Comparison of ENCODE assay signal across 32 cellular contexts in the genomic region with DNA sequence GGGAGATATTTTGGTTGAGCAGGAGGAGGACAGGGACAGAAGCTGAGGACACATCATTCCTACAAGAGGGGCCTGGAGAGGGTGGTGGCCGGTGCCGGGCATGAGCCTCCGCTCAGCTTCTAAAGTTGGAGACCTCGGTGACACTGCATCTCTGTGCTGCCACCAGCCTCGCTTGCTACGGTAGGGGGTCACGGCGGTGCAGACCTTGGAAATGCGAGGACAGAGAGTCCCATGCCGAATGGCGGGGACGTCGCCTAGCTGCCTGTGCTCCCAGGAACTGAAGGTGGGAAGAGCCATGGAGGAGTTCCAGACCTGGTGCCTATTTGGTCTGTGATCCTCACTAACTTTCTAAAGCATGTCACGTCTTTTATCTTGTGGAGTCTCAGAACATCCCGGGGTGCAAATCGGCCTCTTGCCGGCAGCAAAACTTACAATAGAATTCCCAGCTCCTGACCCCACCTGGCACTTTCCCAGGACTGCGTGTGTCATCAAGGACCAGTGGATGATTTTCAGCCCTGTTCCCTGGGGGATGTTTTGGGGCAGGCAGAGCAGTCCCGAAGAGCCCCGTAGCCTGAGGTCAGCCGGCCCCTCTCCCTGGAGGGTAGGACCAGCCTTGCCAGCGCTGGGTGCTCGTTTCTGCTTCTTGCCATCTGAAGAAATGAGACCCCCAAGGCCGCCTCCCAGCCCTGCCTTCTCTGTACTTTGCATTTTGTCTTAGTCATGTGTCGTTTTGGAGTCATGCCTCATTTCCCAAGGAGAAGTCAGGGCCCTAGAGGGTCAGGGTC.
"Had no signal": no experiment of that assay in that cellular context is flagged by ENCODE, and none has a peak within 500 bp of the region (broad histone marks: within the 10 kb centered on the region; RNA-seq: fewer than 3 reads in every experiment).

No MANE protein-coding gene starts in this region.

- H3K9me3 Mint-ChIP-seq: dendritic cell treated with granulocyte-macrophage colony-stimulating factor and Interleukin-4, amounts not matched to agents 40 ng/mL and 50 ng/mL, for 4 days; natural killer cell treated with Interleukin-12 subunit alpha and Interleukin-12 subunit beta and Interleukin-15 and Interleukin-18, amount 100 ng/mL, for 72 hours had no signal

- H3K27me3 Mint-ChIP-seq: dendritic cell treated with granulocyte-macrophage colony-stimulating factor and Interleukin-4, amounts not matched to agents 40 ng/mL and 50 ng/mL, for 4 days; stimulated activated naive CD8-positive, alpha-beta T cell treated with anti-CD3 and anti-CD28 coated beads, Interleukin-15, Interleukin-2, amounts not matched to agents 100 ng/mL and 50 ng/mL, for 24 hours had no signal

- H3K4me3 ChIP-seq: esophagus muscularis mucosa, heart left ventricle, left lung, lower lobe of right lung, mucosa of descending colon, ovary, SK-N-MC, skin epidermis, thyroid gland had no signal

- H3K27ac ChIP-seq: esophagus muscularis mucosa, foreskin keratinocyte, heart left ventricle, left lung, lower lobe of right lung, ovary, SK-N-MC, skin epidermis, thyroid gland, VCaP had no signal

- H3K27ac Mint-ChIP-seq: activated CD8-positive, alpha-beta T cell treated with anti-CD3 and anti-CD28 coated beads for 36 hours; activated T-helper 1 cell treated with anti-CD3 and anti-CD28 coated beads, Interleukin-12 subunit alpha, Interleukin-12 subunit beta, Interleukin-2, Interleukin-4 antibody, amounts not matched to agents 30 ng/mL and 10 ng/mL and 1 ng/mL, durations not matched to agents 14 hours and 24 hours and 36 hours; dendritic cell treated with granulocyte-macrophage colony-stimulating factor and Interleukin-4, amounts not matched to agents 40 ng/mL and 50 ng/mL, for 4 days; natural killer cell treated with Interleukin-12 subunit alpha and Interleukin-12 subunit beta and Interleukin-15 and Interleukin-18, amount 100 ng/mL, for 72 hours; progenitor cell of endocrine pancreas; stimulated activated effector memory CD8-positive, alpha-beta T cell treated with anti-CD3 and anti-CD28 coated beads, Interleukin-12 subunit alpha, Interleukin-12 subunit beta, amount 100 ng/mL, for 72 hours; stimulated activated naive CD8-positive, alpha-beta T cell treated with anti-CD3 and anti-CD28 coated beads, Interleukin-15, Interleukin-2, amounts not matched to agents 100 ng/mL and 50 ng/mL, for 24 hours; T-helper 1 cell treated with Interleukin-12 subunit alpha and Interleukin-12 subunit beta and Interleukin-4 antibody, amounts not matched to agents 30 μg/mL and 1 μg/mL, for 36 hours had no signal

- H3K27me3 ChIP-seq: foreskin keratinocyte, left lung, ovary, thyroid gland had no signal

- H3K36me3 ChIP-seq: esophagus muscularis mucosa, heart left ventricle, left lung, lower lobe of right lung, ovary, thyroid gland had no signal

- DNase-seq: activated CD4-positive, alpha-beta T cell treated with anti-CD3 and anti-CD28 coated beads for 48 hours; activated CD8-positive, alpha-beta T cell treated with anti-CD3 and anti-CD28 coated beads for 36 hours; activated gamma-delta T cell treated with Interleukin-2 at 50 U/mL for 16 hours; activated naive CD4-positive, alpha-beta T cell treated with anti-CD3 and anti-CD28 coated beads, Interleukin-2, amount 50 U/mL, for 16 hours; activated T-cell treated with anti-CD3 and anti-CD28 coated beads, Interleukin-2, amount 50 U/mL, for 1 hour; amygdala; foreskin keratinocyte; kidney glomerular epithelial cell; lower lobe of right lung; mesendoderm; ovary; retina; stimulated activated CD4-positive, alpha-beta T cell treated with anti-CD3 and anti-CD28 coated beads, Interleukin-12 subunit alpha, Interleukin-12 subunit beta, amount 100 ng/mL, for 4 hours; stimulated activated CD4-positive, alpha-beta T cell treated with anti-CD3 and anti-CD28 coated beads, Interleukin-4, amount 100 ng/mL, for 24 hours; substantia nigra; SW 1271; T-helper 9 cell; thyroid gland had no signal

- H3K4me1 Mint-ChIP-seq: stimulated activated effector memory CD8-positive, alpha-beta T cell treated with anti-CD3 and anti-CD28 coated beads, Interleukin-12 subunit alpha, Interleukin-12 subunit beta, amount 100 ng/mL, for 72 hours had no signal

- H3K4me1 ChIP-seq: esophagus muscularis mucosa, foreskin keratinocyte, heart left ventricle, left lung, lower lobe of right lung, thyroid gland had no signal

- H3K9me3 ChIP-seq: left lung, lower lobe of right lung, mucosa of descending colon, ovary, thyroid gland had no signal

- H3K36me3 Mint-ChIP-seq: natural killer cell treated with Interleukin-12 subunit alpha and Interleukin-12 subunit beta and Interleukin-15 and Interleukin-18, amount 100 ng/mL, for 72 hours; stimulated activated effector memory CD8-positive, alpha-beta T cell treated with anti-CD3 and anti-CD28 coated beads, Interleukin-12 subunit alpha, Interleukin-12 subunit beta, amount 100 ng/mL, for 72 hours had no signal

- H3K4me3 Mint-ChIP-seq: activated CD8-positive, alpha-beta T cell treated with anti-CD3 and anti-CD28 coated beads for 36 hours; activated T-helper 1 cell treated with anti-CD3 and anti-CD28 coated beads, Interleukin-12 subunit alpha, Interleukin-12 subunit beta, Interleukin-2, Interleukin-4 antibody, amounts not matched to agents 30 ng/mL and 10 ng/mL and 1 ng/mL, durations not matched to agents 14 hours and 24 hours and 36 hours; dendritic cell treated with granulocyte-macrophage colony-stimulating factor and Interleukin-4, amounts not matched to agents 40 ng/mL and 50 ng/mL, for 4 days; natural killer cell treated with Interleukin-12 subunit alpha and Interleukin-12 subunit beta and Interleukin-15 and Interleukin-18, amount 100 ng/mL, for 72 hours; stimulated activated effector memory CD8-positive, alpha-beta T cell treated with anti-CD3 and anti-CD28 coated beads, Interleukin-12 subunit alpha, Interleukin-12 subunit beta, amount 100 ng/mL, for 72 hours; stimulated activated naive CD8-positive, alpha-beta T cell treated with anti-CD3 and anti-CD28 coated beads, Interleukin-15, Interleukin-2, amounts not matched to agents 100 ng/mL and 50 ng/mL, for 24 hours; T-helper 1 cell treated with Interleukin-12 subunit alpha and Interleukin-12 subunit beta and Interleukin-4 antibody, amounts not matched to agents 30 μg/mL and 1 μg/mL, for 36 hours had no signal
